26 cellular contexts compared by ENCODE assay signal in the genomic region with DNA sequence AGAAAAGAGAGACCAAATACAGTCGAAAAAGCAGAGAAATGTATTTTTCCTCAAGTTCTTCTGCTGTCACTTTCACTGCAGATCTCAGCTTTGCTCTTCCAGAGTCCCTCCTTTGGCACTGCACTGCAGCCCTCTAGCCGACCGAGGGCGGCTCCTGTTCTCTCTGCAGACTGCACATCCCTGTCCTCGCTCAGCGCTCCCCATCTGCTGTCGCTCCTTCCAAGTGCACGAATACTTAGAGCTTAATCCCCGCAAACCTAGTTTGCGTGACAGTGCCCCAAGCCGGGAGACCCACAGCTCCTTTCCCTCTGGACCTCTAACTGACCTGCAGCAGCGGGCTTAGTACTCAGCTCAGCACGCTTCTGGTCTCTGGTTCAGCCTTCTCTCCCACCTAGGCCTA.
"Had no signal": no experiment of that assay in that cellular context is flagged by ENCODE, and none has a peak within 500 bp of the region (broad histone marks: within the 10 kb centered on the region; RNA-seq: fewer than 3 reads in every experiment).

No MANE protein-coding gene starts in this region.

- H3K9me3 Mint-ChIP-seq: activated CD8-positive, alpha-beta T cell treated with anti-CD3 and anti-CD28 coated beads for 36 hours; activated naive CD4-positive, alpha-beta T cell treated with anti-CD3 and anti-CD28 coated beads, Interleukin-2, amount 10 ng/mL, durations not matched to agents 7 days and 5 days; activated naive CD8-positive, alpha-beta T cell treated with anti-CD3 and anti-CD28 coated beads for 36 hours; activated T-cell treated with anti-CD3 and anti-CD28 coated beads, Interleukin-2, amount 50 U/mL, for 72 hours; activated T-helper 2 cell treated with anti-CD3 and anti-CD28 coated beads, Interferon-gamma antibody, Interleukin-2, Interleukin-4, amounts not matched to agents 10 μg/mL and 5 μg/mL and 100 μg/mL, durations not matched to agents 14 hours and 24 hours and 36 hours had no signal

- H3K36me3 Mint-ChIP-seq: activated naive CD4-positive, alpha-beta T cell treated with anti-CD3 and anti-CD28 coated beads, Interleukin-2, amount 10 ng/mL, durations not matched to agents 7 days and 5 days; activated naive CD8-positive, alpha-beta T cell treated with anti-CD3 and anti-CD28 coated beads for 36 hours; T-cell had no signal

- H3K27ac ChIP-seq: brain microvascular endothelial cell, cardiac muscle cell had no signal

- H3K4me3 ChIP-seq: cardiac muscle cell had no signal

- FAIRE-seq: RCC 7860, TTC549 had no signal

- DNase-seq: activated CD4-positive, CD25-positive, alpha-beta regulatory T cell; activated CD8-positive, alpha-beta memory T cell treated with anti-CD3 and anti-CD28 coated beads, Interleukin-2, amount 50 U/mL, for 4 hours; activated CD8-positive, alpha-beta T cell treated with anti-CD3 and anti-CD28 coated beads for 36 hours; activated gamma-delta T cell treated with Interleukin-2 at 50 U/mL for 16 hours; activated naive CD4-positive, alpha-beta T cell treated with anti-CD3 and anti-CD28 coated beads, Interleukin-2, amount 10 ng/mL, durations not matched to agents 7 days and 5 days; activated naive CD8-positive, alpha-beta T cell treated with anti-CD3 and anti-CD28 coated beads for 36 hours; activated T-cell treated with anti-CD3 and anti-CD28 coated beads, Interleukin-2, amount 50 U/mL, for 72 hours; brain microvascular endothelial cell; Kasumi-1; NCI-H1092; NCI-H1417; NCI-H1930; NCI-H2107; NCI-H2171 treated with DMSO at 0.1 percent for 48 hours; NCI-H226; NCI-H526; NCI-H774; PC-3; SHP77; T-cell; T-helper 2 cell; T1000 had no signal

- H3K4me3 Mint-ChIP-seq: activated CD8-positive, alpha-beta T cell treated with anti-CD3 and anti-CD28 coated beads for 36 hours; activated naive CD4-positive, alpha-beta T cell treated with anti-CD3 and anti-CD28 coated beads, Interleukin-2, amount 10 ng/mL, durations not matched to agents 7 days and 5 days; activated naive CD8-positive, alpha-beta T cell treated with anti-CD3 and anti-CD28 coated beads for 36 hours; activated T-cell treated with anti-CD3 and anti-CD28 coated beads, Interleukin-2, amount 50 U/mL, for 72 hours; T-cell had no signal

- ATAC-seq: activated CD8-positive, alpha-beta T cell treated with anti-CD3 and anti-CD28 coated beads for 36 hours; activated T-cell treated with anti-CD3 and anti-CD28 coated beads, Interleukin-2, amount 50 U/mL, for 72 hours; PC-3; T-cell had no signal

- H3K36me3 ChIP-seq: brain microvascular endothelial cell, cardiac muscle cell had no signal

- H3K27ac Mint-ChIP-seq: activated CD8-positive, alpha-beta T cell treated with anti-CD3 and anti-CD28 coated beads for 36 hours; activated naive CD4-positive, alpha-beta T cell treated with anti-CD3 and anti-CD28 coated beads, Interleukin-2, amount 10 ng/mL, durations not matched to agents 7 days and 5 days; activated naive CD8-positive, alpha-beta T cell treated with anti-CD3 and anti-CD28 coated beads for 36 hours; activated T-cell treated with anti-CD3 and anti-CD28 coated beads, Interleukin-2, amount 50 U/mL, for 72 hours; activated T-helper 2 cell treated with anti-CD3 and anti-CD28 coated beads, Interferon-gamma antibody, Interleukin-2, Interleukin-4, amounts not matched to agents 10 μg/mL and 5 μg/mL and 100 μg/mL, durations not matched to agents 14 hours and 24 hours and 36 hours; T-cell had no signal
